ENCODE assay signal across 1 cellular context in the genomic region with DNA sequence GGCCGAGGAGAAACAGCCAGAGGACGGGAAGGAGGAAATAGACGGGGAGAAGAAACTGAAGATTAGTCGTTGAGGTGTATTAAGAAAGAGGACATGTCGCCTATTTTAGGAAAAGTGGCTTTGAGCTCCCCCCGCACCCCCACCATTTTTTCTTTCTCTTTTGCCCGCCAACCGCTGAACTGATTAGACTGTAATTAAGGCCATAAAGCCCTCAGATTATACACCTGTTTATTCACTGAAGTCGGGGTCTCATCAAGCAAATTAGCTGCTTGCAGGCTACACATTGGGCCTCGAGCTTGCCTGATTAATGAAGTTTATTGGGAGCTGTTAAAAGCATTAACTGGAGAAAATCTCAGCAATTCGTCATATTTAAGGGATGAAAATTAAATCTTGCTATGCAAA.
TF ChIP-seq lines count a peak whose summit lies in the region.

No MANE protein-coding gene starts in this region.

TF ChIP-seq in SK-N-SH, 30 proteins besides CTCF, POLR2A, EP300 and RAD21 (continued from another document):
- TF ChIP-seq, protein P1, sequence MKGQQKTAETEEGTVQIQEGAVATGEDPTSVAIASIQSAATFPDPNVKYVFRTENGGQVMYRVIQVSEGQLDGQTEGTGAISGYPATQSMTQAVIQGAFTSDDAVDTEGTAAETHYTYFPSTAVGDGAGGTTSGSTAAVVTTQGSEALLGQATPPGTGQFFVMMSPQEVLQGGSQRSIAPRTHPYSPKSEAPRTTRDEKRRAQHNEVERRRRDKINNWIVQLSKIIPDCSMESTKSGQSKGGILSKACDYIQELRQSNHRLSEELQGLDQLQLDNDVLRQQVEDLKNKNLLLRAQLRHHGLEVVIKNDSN (IDR thresholded peaks at IDR 0.05; ENCODE audit: borderline replicate concordance, low read depth), result no peak
- TF ChIP-seq GATA2 (CRISPR knock-in tag; IDR thresholded peaks at IDR 0.05), result no peak
- no peak for TF ChIP-seq REST (IDR thresholded peaks at IDR 0.05; ENCODE audit: low read depth, low read length)
- no peak for TF ChIP-seq ZBTB33 (IDR thresholded peaks at IDR 0.05; ENCODE audit: borderline replicate concordance, low read depth)
- no peak for TF ChIP-seq RFX5 (IDR thresholded peaks at IDR 0.05; ENCODE audit: low read length)
- TF ChIP-seq TAF1 (IDR thresholded peaks at IDR 0.05; ENCODE audit: borderline replicate concordance, low read depth, low read length), result no peak
- no peak for TF ChIP-seq TEAD4 (IDR thresholded peaks at IDR 0.05; ENCODE audit: borderline replicate concordance, insufficient read depth)
- TF ChIP-seq SMC3 (IDR thresholded peaks at IDR 0.05; ENCODE audit: low read depth, low read length), result no peak
